Comparison of ENCODE assay signal across 1 cellular context in the genomic region with DNA sequence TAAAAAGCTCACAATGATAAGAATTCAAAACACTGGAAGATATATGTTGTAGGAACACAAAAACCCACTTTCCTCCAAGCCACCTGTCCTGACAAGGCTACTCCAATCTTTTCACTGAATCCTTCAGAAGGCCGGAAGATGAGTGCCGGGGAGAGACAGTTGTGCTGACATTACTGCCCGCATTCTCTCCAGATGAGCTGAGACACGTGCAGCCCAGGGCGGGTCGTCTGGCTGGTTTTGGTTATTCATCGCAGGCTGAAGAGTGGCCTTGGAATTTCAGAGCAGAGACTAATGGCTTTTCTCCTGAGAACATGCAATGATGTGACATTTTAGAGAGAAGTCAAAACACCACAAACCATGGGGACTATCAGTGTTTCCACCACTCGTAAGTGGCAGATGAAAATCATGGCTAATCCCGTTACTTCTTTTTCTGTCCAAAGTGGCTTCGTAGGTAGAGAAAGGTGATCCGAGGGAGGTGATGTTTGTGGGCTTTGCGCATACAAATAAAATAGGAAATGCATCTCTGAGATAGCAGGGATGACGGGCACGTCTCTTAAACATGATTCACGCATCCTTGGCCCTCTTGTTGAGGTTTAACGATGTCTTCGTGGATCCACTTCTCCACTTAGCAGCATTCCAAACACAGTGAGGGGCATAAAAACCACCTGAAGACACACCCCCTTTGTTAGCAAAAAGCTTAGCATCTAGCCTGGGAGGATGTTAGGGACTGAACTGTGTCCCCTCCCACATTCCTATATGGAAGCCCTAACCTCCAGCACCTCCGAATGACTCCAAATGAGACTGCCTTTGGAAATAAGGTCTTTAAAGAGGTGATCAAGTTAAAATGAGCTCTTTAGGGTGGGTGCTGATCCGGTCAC.
TF ChIP-seq lines count a peak whose summit lies in the region.

No MANE protein-coding gene starts in this region.

TF ChIP-seq in GM23338, 12 proteins besides CTCF, POLR2A, EP300 and RAD21 (continued from another document):
- TF ChIP-seq, protein P1, sequence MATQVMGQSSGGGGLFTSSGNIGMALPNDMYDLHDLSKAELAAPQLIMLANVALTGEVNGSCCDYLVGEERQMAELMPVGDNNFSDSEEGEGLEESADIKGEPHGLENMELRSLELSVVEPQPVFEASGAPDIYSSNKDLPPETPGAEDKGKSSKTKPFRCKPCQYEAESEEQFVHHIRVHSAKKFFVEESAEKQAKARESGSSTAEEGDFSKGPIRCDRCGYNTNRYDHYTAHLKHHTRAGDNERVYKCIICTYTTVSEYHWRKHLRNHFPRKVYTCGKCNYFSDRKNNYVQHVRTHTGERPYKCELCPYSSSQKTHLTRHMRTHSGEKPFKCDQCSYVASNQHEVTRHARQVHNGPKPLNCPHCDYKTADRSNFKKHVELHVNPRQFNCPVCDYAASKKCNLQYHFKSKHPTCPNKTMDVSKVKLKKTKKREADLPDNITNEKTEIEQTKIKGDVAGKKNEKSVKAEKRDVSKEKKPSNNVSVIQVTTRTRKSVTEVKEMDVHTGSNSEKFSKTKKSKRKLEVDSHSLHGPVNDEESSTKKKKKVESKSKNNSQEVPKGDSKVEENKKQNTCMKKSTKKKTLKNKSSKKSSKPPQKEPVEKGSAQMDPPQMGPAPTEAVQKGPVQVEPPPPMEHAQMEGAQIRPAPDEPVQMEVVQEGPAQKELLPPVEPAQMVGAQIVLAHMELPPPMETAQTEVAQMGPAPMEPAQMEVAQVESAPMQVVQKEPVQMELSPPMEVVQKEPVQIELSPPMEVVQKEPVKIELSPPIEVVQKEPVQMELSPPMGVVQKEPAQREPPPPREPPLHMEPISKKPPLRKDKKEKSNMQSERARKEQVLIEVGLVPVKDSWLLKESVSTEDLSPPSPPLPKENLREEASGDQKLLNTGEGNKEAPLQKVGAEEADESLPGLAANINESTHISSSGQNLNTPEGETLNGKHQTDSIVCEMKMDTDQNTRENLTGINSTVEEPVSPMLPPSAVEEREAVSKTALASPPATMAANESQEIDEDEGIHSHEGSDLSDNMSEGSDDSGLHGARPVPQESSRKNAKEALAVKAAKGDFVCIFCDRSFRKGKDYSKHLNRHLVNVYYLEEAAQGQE (IDR thresholded peaks at IDR 0.05; ENCODE audit: unreplicated experiment): no peak
